ENCODE assay signal across 6 cellular contexts in the genomic region with DNA sequence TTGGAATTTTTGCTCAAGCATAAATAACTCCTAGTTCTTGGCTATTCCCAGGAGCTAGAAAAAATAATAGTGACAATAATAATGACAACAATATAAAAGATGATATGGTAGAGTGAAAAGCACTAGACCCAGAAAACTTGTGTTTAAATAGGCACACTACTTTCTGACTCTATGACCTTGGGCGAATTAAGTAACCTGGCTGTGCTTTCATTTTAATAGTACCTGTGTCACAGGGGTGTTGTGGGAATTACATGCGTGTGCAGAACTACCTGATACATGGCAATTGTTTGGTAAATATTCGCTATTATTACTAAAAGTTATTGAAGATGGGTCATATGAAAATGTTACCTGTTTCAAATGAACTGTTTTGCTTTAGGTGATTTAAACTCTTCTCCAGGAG.
"Had no signal": no experiment of that assay in that cellular context is flagged by ENCODE, and none has a peak within 500 bp of the region (broad histone marks: within the 10 kb centered on the region; RNA-seq: fewer than 3 reads in every experiment).

No MANE protein-coding gene starts in this region.

- ATAC-seq: HepG2, K562 had no signal

- H3K27ac ChIP-seq: HL-60 had no signal

- H3K4me3 ChIP-seq: K562 had no signal

- DNase-seq: IMR-90, KBM-7, KG1 had no signal
